Comparison of ENCODE assay signal across 10 cellular contexts in genomic region chr2:19746611-19747309, GRCh38.
A peak's percentile ranks its signal among the peaks of the same experiment; 100 is the strongest.
DNase-seq lines count a peak whose midpoint lies in the region; ATAC-seq, FAIRE-seq and TF ChIP-seq lines count a peak whose summit lies in the region.
"Had no signal": no experiment of that assay in that cellular context is flagged by ENCODE, and none has a peak within 500 bp of the region (broad histone marks: within the 10 kb centered on the region; RNA-seq: fewer than 3 reads in every experiment).

No MANE protein-coding gene starts in this region.

- no peak overlapping the region for H3K18ac ChIP-seq in H1 (ENCODE audit: extremely low read depth, low read length)

- H2BK120ac ChIP-seq in H1 (replicated peaks; ENCODE audit: low read depth, low read length) = no peak overlapping the region

- no peak overlapping the region for H3K23ac ChIP-seq in H1 (ENCODE audit: insufficient read length)

- TF ChIP-seq CTCF in H1 (IDR thresholded peaks at IDR 0.05; ENCODE audit: control extremely low read depth in 1 of 3, insufficient read depth in 1 of 3, low read depth in 1 of 3, low read length in 3 of 3) = peak; percentile 77 to 84 (median 77)
- peak; percentile 33 for TF ChIP-seq CTCF in psoas muscle (IDR thresholded peaks at IDR 0.05)

- no peak overlapping the region; the same call in 1 of the 2 replicates for H4K8ac ChIP-seq in H1 (ENCODE audit: extremely low read depth, insufficient read depth, low read length)

- WGBS in H1 (ENCODE audit: extremely low coverage in 1 of 2, insufficient coverage in 1 of 2, insufficient read length in 1 of 2, insufficient replicate concordance in 2 of 2, low coverage in 1 of 2, low lambda C conversion rate in 2 of 2, missing lambda C conversion rate in 1 of 2), 2 experiments = 76% methylated on average over 11 of the region's 13 CpGs; no CpG with 5 or more reads in 1 of the 2 experiments
- WGBS in psoas muscle, 3 donors = 82 to 87% (median 87%) methylated on average over 13 of the region's 13 CpGs

- no peak overlapping the region for H3K56ac ChIP-seq in H1 (replicated peaks; ENCODE audit: insufficient read length, low read depth, low read length)

- H3K9me3 ChIP-seq in H1 (ENCODE audit: insufficient read depth in 2 of 2, low read depth in 1 of 2, low read length in 1 of 2) (no peaks in the 10 kb centered on the region), psoas muscle (no peaks in the 10 kb centered on the region)
- H3K9me3 ChIP-seq: BLaER1 had no signal

- no peak overlapping the region for H3K4me2 ChIP-seq in H1 (ENCODE audit: insufficient read depth in 1 of 2, low read depth in 2 of 2, low read length in 2 of 2)
- H3K4me2 ChIP-seq: BLaER1 had no signal

- TF ChIP-seq POLR2A in H1 (IDR thresholded peaks at IDR 0.05; ENCODE audit: control extremely low read depth in 1 of 2, low read depth in 2 of 2, low read length in 2 of 2) = no peak

- peak; percentile 92 to 96 for TF ChIP-seq RAD21 in H1 (IDR thresholded peaks at IDR 0.05 in 1 of 2, conservative IDR thresholded peaks at IDR 0.05 in 1 of 2; ENCODE audit: low read depth in 2 of 2, low read length in 2 of 2)

- POLR2A ChIA-PET in H1 (lab: Charles Lee; ENCODE audit: partially characterized antibody) = no interaction called here

- peak; percentile 53 to 87 (median 75) for ATAC-seq in psoas muscle

- no peak for FAIRE-seq in H1 (lab: Jason Lieb, UNC)
- FAIRE-seq: islet of Langerhans had no signal

- CTCF ChIA-PET in H1 (lab: Charles Lee; ENCODE audit: partially characterized antibody) = interaction anchor here (0.6 to 6.8 kb wide), 64 partner anchors 8 to 1228 kb away, joined by 3 to 55 read pairs (median 4); partner anchors contain the start of gene OSR1

- H3K36me3 ChIP-seq in H1 (ENCODE audit: control insufficient read depth in 2 of 4, insufficient read depth in 4 of 4, low read length in 3 of 4) = no peaks in the 10 kb centered on the region
- H3K36me3 ChIP-seq in psoas muscle (ENCODE audit: insufficient read depth in 1 of 2, low read depth in 1 of 2) = no peaks in the 10 kb centered on the region
- H3K36me3 ChIP-seq: BLaER1 had no signal

- H2BK20ac ChIP-seq in H1 (ENCODE audit: low read length) = no peak overlapping the region

- no peak overlapping the region for H4K91ac ChIP-seq in H1 (replicated peaks; ENCODE audit: insufficient read length, low read length)

- H3K79me2 ChIP-seq in H1 (ENCODE audit: control insufficient read depth in 1 of 2, insufficient read depth in 2 of 2, low read length in 2 of 2) = no peaks in the 10 kb centered on the region

- peaks cover 2% of the 10 kb centered on the region; the same call in 1 of the 2 replicates for H3K23me2 ChIP-seq in H1 (ENCODE audit: low read depth, low read length)

- peak; percentile 16 for DNase-seq in NCI-H1092 treated with DMSO at 0.1 percent for 48 hours (lab: John Stamatoyannopoulos, UW)
- no peak for DNase-seq in NCI-H1092 (lab: John Stamatoyannopoulos, UW)
- peak; percentile 53 for DNase-seq in NCI-H146 (lab: John Stamatoyannopoulos, UW)
- peak; percentile 47 to 83 for DNase-seq in H1 (ENCODE audit: low read depth in 1 of 2, low spot score in 2 of 2)
- DNase-seq in psoas muscle = no peak
- no peak for DNase-seq in NCI-H2029 treated with DMSO at 0.1 percent for 48 hours (lab: John Stamatoyannopoulos, UW)
- DNase-seq in GOT3 (lab: John Stamatoyannopoulos, UW) = no peak
- DNase-seq in NK-92 (lab: John Stamatoyannopoulos, UW; ENCODE audit: unreplicated experiment) = no peak

- H2BK5ac ChIP-seq in H1 (ENCODE audit: low read depth, low read length) = no peak overlapping the region

- H3K14ac ChIP-seq in H1 (ENCODE audit: insufficient read length) = no peak overlapping the region

- H3K9ac ChIP-seq in H1 (replicated peaks in 1 of 4; ENCODE audit: extremely low read depth in 1 of 4, low read depth in 3 of 4, low read length in 3 of 4) = no peak overlapping the region
- H3K9ac ChIP-seq: BLaER1 had no signal

- no peaks in the 10 kb centered on the region for H3K27me3 ChIP-seq in H1 (replicated peaks in 1 of 4; ENCODE audit: control insufficient read depth in 3 of 4, extremely low read depth in 1 of 4, insufficient read depth in 3 of 4, low read length in 3 of 4)
- no peaks in the 10 kb centered on the region for H3K27me3 ChIP-seq in psoas muscle (ENCODE audit: insufficient read depth in 3 of 3, low read length in 2 of 3)
- H3K27me3 ChIP-seq: BLaER1 had no signal

- intact Hi-C loops in psoas muscle (cut with DNase I) = no loop called here

- peak overlapping the region; percentile 41; the same call in 1 of the 2 replicates for H2AFZ ChIP-seq in H1 (ENCODE audit: low read length)

- H3K4me3 ChIP-seq in H1 (ENCODE audit: extremely low read depth in 1 of 4, insufficient read depth in 2 of 4, low read depth in 3 of 4, low read length in 4 of 4) (no peak overlapping the region), psoas muscle (no peak overlapping the region)
- H3K4me3 ChIP-seq: BLaER1 had no signal

- H2BK15ac ChIP-seq in H1 (ENCODE audit: low read length) = no peak overlapping the region

- H3K4me1 ChIP-seq in H1 (replicated peaks in 1 of 4; ENCODE audit: control insufficient read depth in 3 of 4, insufficient read depth in 4 of 4, low read length in 3 of 4) (no peaks in the 10 kb centered on the region), psoas muscle (peaks cover 10% of the 10 kb centered on the region)
- H3K4me1 ChIP-seq: BLaER1 had no signal

- no peaks in the 10 kb centered on the region for H3K79me1 ChIP-seq in H1 (ENCODE audit: low read depth, low read length)

- H3K27ac ChIP-seq in H1 (ENCODE audit: low read depth, low read length) (no peak overlapping the region), psoas muscle (no peak overlapping the region)
- H3K27ac ChIP-seq: BLaER1 had no signal

- no peak overlapping the region for H3K4ac ChIP-seq in H1 (replicated peaks; ENCODE audit: insufficient read length, low read depth, low read length)

- H4K5ac ChIP-seq in H1 (ENCODE audit: insufficient read length, low read depth, low read length) = no peak overlapping the region

- no peak for TF ChIP-seq EP300 in H1 (IDR thresholded peaks at IDR 0.05; ENCODE audit: borderline replicate concordance in 1 of 2, low read depth in 2 of 2, low read length in 2 of 2)

- peak overlapping the region; percentile 90; the same call in 1 of the 2 replicates for H2BK12ac ChIP-seq in H1 (ENCODE audit: low read depth, low read length)

- no peaks in the 10 kb centered on the region for H4K20me1 ChIP-seq in H1 (replicated peaks in 1 of 2; ENCODE audit: control insufficient read depth in 1 of 2, insufficient read depth in 2 of 2, low read length in 2 of 2)
- H4K20me1 ChIP-seq: BLaER1 had no signal

- H2AK5ac ChIP-seq in H1 (ENCODE audit: low read depth, low read length) = 0 out of 2 replicates have a peak overlapping the region, but pooled peaks have one; percentile 75

TF ChIP-seq in H1, 55 proteins besides CTCF, POLR2A, EP300 and RAD21:
- no peak for TF ChIP-seq BCL11A (IDR thresholded peaks at IDR 0.05; ENCODE audit: low read depth in 2 of 2, low read length in 2 of 2)
- 0 out of 2 replicates have a peak, but pooled peaks have one; percentile 35 for TF ChIP-seq MAX (IDR thresholded peaks at IDR 0.05)
TF ChIP-seq in H1: peak in this region for 1.

Comparison
In these comparisons a context has a peak if more than half of its experiments do, and no peak if none do; other contexts are left out.
1. DNase-seq: peak in NCI-H1092 treated with DMSO at 0.1 percent for 48 hours (single experiment), NCI-H146 (single experiment) and H1 (2 of 2); none in NCI-H1092 (single experiment), psoas muscle (0 of 2), NCI-H2029 treated with DMSO at 0.1 percent for 48 hours (single experiment), GOT3 (single experiment) and NK-92 (single experiment).